8 cellular contexts compared by ENCODE assay signal in the genomic region with DNA sequence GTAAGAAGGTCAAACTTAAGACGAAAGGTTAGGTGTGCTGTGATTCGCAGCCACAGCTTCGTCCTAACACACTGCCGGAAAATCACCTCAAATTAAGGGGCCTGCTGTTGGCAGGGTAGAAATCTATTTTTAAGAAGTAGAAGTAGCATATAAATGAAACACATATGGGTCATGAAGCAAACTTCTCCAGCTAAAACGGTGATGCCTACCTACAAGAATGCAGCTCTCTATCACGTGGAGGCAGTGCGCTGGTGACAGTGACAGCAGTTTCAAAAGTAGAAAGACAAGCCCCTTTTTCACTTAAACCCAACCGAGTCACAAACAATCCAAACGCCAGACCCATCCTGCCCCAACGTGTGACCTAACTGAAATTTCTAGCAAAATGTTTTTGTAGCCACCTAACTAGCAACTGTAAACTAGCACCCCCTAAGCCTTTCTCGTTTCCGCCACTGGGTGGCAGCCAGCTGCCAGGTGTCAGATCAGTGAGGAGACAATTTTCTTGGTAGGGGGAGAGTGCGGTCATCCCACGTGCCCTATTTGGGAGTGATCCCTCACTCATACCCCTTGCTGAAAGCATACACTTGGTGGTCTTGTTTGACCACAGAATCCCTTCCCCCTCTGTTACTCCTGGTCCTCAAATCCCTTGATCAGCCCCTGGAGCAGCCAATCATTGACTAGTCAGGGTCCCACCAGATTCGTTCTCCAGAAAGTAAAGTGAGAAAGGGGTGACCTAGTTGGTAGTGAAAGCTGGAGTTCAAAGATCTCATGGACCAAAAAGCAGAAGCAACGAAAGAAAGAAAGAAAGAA.
DNase-seq lines count a peak whose midpoint lies in the region; ATAC-seq and TF ChIP-seq lines count a peak whose summit lies in the region.

No MANE protein-coding gene starts in this region.

- no peaks in the 10 kb centered on the region for H3K36me3 ChIP-seq in liver (ENCODE audit: control insufficient read depth in 4 of 4, insufficient read depth in 3 of 4, low read depth in 1 of 4, low read length in 3 of 4)

- ATAC-seq in HG03439 (IDR thresholded peaks at IDR 0.05; ENCODE audit: unreplicated experiment): no peak

- no peaks in the 10 kb centered on the region for H3K4me1 ChIP-seq in liver (ENCODE audit: control insufficient read depth in 4 of 4, insufficient read depth in 4 of 4, low read length in 3 of 4)

- peak; percentile 94 to 96 for TF ChIP-seq RAD21 in liver (IDR thresholded peaks at IDR 0.05)

- WGBS in liver: 42% methylated on average over 16 of the region's 16 CpGs

- H3K27me3 ChIP-seq in dorsolateral prefrontal cortex (peaks cover 0 to 3% (median 0%) of the 10 kb centered on the region in 45 donors), liver (ENCODE audit: control insufficient read depth in 4 of 4, insufficient read depth in 4 of 4, low read length in 3 of 4) (peaks cover 0 to 3% (median 0%) of the 10 kb centered on the region in 4 donors)

- peak; percentile 62 to 91 (median 81) for TF ChIP-seq CTCF in dorsolateral prefrontal cortex (IDR thresholded peaks at IDR 0.05 in 54 of 56, conservative IDR thresholded peaks at IDR 0.05 in 2 of 56; ENCODE audit: low read depth in 1 of 56, partially characterized antibody in 56 of 56)
- TF ChIP-seq CTCF in liver (IDR thresholded peaks at IDR 0.05; ENCODE audit: low read depth, low read length, missing input control): peak; percentile 81

- no peak overlapping the region for H3K9ac ChIP-seq in liver (ENCODE audit: low read depth in 1 of 2, low read length in 2 of 2)

- H3K4me3 ChIP-seq in dorsolateral prefrontal cortex (no peak overlapping the region), liver (ENCODE audit: low read depth in 1 of 3, low read length in 3 of 3) (no peak overlapping the region)

- H3K27ac ChIP-seq in dorsolateral prefrontal cortex (no peak overlapping the region), liver (ENCODE audit: low read depth in 1 of 2, low read length in 2 of 2) (no peak overlapping the region)

- intact Hi-C loops in dorsolateral prefrontal cortex (cut with DNase I): loop anchor here (2.0 to 5.0 kb wide), 2 partner anchors 140 to 257 kb away; no protein-coding TSS in a partner anchor

- no peaks in the 10 kb centered on the region for H3K9me3 ChIP-seq in liver (ENCODE audit: control insufficient read depth in 4 of 4, low read length in 3 of 4)

- DNase-seq in DMS114 treated with DMSO at 0.1 percent for 48 hours (lab: John Stamatoyannopoulos, UW; ENCODE audit: unreplicated experiment) (peak; percentile 30), HCEC 1CT (peak; percentile 60), NCI-H2081 (lab: John Stamatoyannopoulos, UW) (peak; percentile 66 to 79), dorsolateral prefrontal cortex (peak; percentile 55 to 79 (median 68))
- peak; percentile 16 to 36 for DNase-seq in activated CD4-positive, alpha-beta T cell treated with anti-CD3 and anti-CD28 coated beads for 24 hours (ENCODE audit: low read depth in 2 of 2)
- peak; percentile 15 to 40 (median 27) for DNase-seq in stimulated activated CD4-positive, alpha-beta T cell treated with anti-CD3 and anti-CD28 coated beads, TNF-alpha, amount 100 ng/mL, for 48 hours (ENCODE audit: low read depth in 3 of 3)

TF ChIP-seq in liver, 16 proteins besides CTCF, POLR2A, EP300 and RAD21:
- TF ChIP-seq EGR1 (IDR thresholded peaks at IDR 0.05; ENCODE audit: low read depth in 2 of 2): no peak
- no peak for TF ChIP-seq ZBTB33 (IDR thresholded peaks at IDR 0.05)
- TF ChIP-seq, protein P1, sequence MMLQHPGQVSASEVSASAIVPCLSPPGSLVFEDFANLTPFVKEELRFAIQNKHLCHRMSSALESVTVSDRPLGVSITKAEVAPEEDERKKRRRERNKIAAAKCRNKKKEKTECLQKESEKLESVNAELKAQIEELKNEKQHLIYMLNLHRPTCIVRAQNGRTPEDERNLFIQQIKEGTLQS (IDR thresholded peaks at IDR 0.05): no peak
- no peak for TF ChIP-seq SP1 (IDR thresholded peaks at IDR 0.05)
- TF ChIP-seq REST (IDR thresholded peaks at IDR 0.05): no peak
- TF ChIP-seq RXRA (IDR thresholded peaks at IDR 0.05): no peak
- no peak for TF ChIP-seq JUND (IDR thresholded peaks at IDR 0.05)
- no peak for TF ChIP-seq TAF1 (conservative IDR thresholded peaks at IDR 0.05)
- no peak for TF ChIP-seq NR2F2 (IDR thresholded peaks at IDR 0.05)
